8 cellular contexts compared by ENCODE assay signal in the genomic region with DNA sequence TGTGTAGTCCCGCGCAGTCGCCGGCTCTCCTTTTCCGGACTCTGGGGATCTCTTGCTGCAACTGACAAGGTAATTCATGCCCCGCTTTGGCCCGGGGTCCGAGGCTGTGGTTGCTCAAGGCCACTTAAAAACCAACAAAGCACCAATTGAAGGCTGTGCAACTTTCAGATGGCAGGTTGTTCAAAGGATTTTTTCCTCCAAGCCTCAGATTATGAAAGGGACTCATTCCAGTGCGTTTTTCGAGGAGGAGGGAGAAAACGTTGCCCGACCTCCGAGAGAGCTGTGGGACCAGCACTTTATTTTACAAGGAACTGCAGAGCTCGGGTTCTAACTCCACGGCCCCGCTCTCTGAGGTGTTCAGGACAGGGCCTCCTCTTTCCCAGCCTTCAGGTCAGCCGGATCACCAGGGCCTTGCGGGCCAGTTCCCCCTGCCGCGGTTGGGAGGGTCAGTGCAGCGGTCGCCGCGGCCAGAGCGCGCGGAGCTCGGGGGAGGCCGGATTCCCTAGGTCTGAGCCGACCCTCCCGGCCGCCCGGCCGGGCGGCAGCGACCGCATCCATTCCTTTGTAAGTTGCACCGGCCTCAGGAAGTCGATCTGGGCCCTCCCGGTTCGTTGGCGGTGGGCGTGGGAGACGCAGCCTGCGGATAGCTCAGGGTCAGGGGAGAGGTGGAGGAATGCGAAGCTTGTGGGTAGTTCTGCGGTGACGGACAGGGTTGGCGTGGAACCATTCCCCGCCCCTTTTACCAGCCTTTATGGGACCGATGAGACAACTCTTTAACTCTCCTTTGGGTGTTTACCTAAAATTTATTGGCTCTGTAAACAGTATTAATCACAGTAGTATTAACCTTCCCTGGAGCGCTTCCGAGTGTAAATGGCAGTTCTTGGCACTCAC. TPM values are rescaled to one million over a fixed set of nuclear protein-coding genes. Genes with fewer than 3 reads are reported as not detected.
A peak's percentile ranks its signal among the peaks of the same experiment; 100 is the strongest.
DNase-seq lines count a peak whose midpoint lies in the region; ATAC-seq, FAIRE-seq and TF ChIP-seq lines count a peak whose summit lies in the region.

No MANE protein-coding gene starts in this region.

- H3K36me3 ChIP-seq in SK-N-SH (replicated peaks in 1 of 2; ENCODE audit: control insufficient read depth in 1 of 2, insufficient read depth in 2 of 2, low read length in 1 of 2) (no peaks in the 10 kb centered on the region), HepG2 (replicated peaks in 1 of 2; ENCODE audit: control insufficient read depth in 1 of 2, insufficient read depth in 2 of 2, low read length in 2 of 2) (peaks cover 6 to 24% of the 10 kb centered on the region in 2 experiments; a peak in 4 of 5 replicates), stomach (peaks cover 0 to 10% (median under 1%) of the 10 kb centered on the region in 4 donors)

- 12% methylated on average over 23 of the region's 53 CpGs for WGBS in SK-N-SH (ENCODE audit: low lambda C conversion rate)
- WGBS in HepG2 (ENCODE audit: low lambda C conversion rate), result under 1% methylated on average over 39 of the region's 53 CpGs
- WGBS in stomach, 5 donors, result 1 to 6% (median 3%) methylated on average over 34 to 53 of the region's 53 CpGs

- H3F3A ChIP-seq in SK-N-SH (replicated peaks; ENCODE audit: insufficient read depth), result no peaks in the 10 kb centered on the region

- H3K4me1 ChIP-seq in SK-N-SH (ENCODE audit: control insufficient read depth in 1 of 2, insufficient read depth in 2 of 2, low read depth in 1 of 2, low read length in 1 of 2) (no peaks in the 10 kb centered on the region; a peak in 1 of 4 replicates), HepG2 (ENCODE audit: insufficient read depth, low read length) (peaks cover 55% of the 10 kb centered on the region), stomach (peaks cover 8 to 27% (median 18%) of the 10 kb centered on the region in 4 donors)

- no peak for TF ChIP-seq RAD21 in SK-N-SH (IDR thresholded peaks at IDR 0.05; ENCODE audit: low read length)
- peak; percentile 33; the same call in 1 of the 2 replicates for TF ChIP-seq RAD21 in HepG2 (CRISPR knock-in tag; IDR thresholded peaks at IDR 0.05)

- CTCF ChIA-PET in SK-N-SH (lab: Yijun Ruan, JAX), result no interaction called here
- CTCF ChIA-PET in HepG2 (lab: Yijun Ruan, JAX; ENCODE audit: low intra/inter-chr PET ratio, low total read pairs), result no interaction called here

- H3K27me3 ChIP-seq in SK-N-SH (ENCODE audit: insufficient read depth) (peaks cover 5% of the 10 kb centered on the region; the same call in 1 of the 2 replicates), dorsolateral prefrontal cortex (peaks cover 0 to 22% (median 0%) of the 10 kb centered on the region in 45 donors), HepG2 (ENCODE audit: control insufficient read depth in 1 of 2, insufficient read depth in 2 of 2, low read length in 2 of 2) (peaks cover 0 to 3% of the 10 kb centered on the region in 2 experiments; a peak in 1 of 5 replicates), stomach (no peaks in the 10 kb centered on the region)

- H3K9me2 ChIP-seq in SK-N-SH, result no peaks in the 10 kb centered on the region

- H3K9ac ChIP-seq in SK-N-SH, result peak overlapping the region; percentile 66
- H3K9ac ChIP-seq in HepG2 (ENCODE audit: insufficient read depth, low read depth, low read length), result peak overlapping the region; percentile 84

- peak; percentile 56 for FAIRE-seq in HepG2 (lab: Jason Lieb, UNC)

- H3K27ac ChIP-seq in 22Rv1, result peak overlapping the region; percentile 76
- peak overlapping the region; percentile 69 to 75; a peak in 3 of 4 replicates for H3K27ac ChIP-seq in SK-N-SH (ENCODE audit: low read depth in 2 of 2, low read length in 1 of 2)
- H3K27ac ChIP-seq in dorsolateral prefrontal cortex, result peak overlapping the region in 50 of 59 donors; percentile 8 to 97 (median 84)
- peak overlapping the region; percentile 88 for H3K27ac ChIP-seq in HepG2 (ENCODE audit: extremely low read length, insufficient read depth, low read length)
- H3K27ac ChIP-seq in stomach, result peak overlapping the region; percentile 87 to 98 (median 96)

- TF ChIP-seq EP300 in SK-N-SH (IDR thresholded peaks at IDR 0.05; ENCODE audit: borderline replicate concordance in 1 of 2, low read depth in 1 of 2, low read length in 1 of 2), result no peak
- no peak for TF ChIP-seq EP300 in HepG2 (IDR thresholded peaks at IDR 0.05; ENCODE audit: low read depth in 2 of 2, low read length in 2 of 2)
- TF ChIP-seq EP300 in HepG2 (CRISPR knock-in tag; IDR thresholded peaks at IDR 0.05; ENCODE audit: borderline replicate concordance), result no peak
- TF ChIP-seq EP300 in stomach (IDR thresholded peaks at IDR 0.05), result no peak

- peaks cover 30% of the 10 kb centered on the region for H3K79me2 ChIP-seq in SK-N-SH (ENCODE audit: insufficient read depth)
- H3K79me2 ChIP-seq in HepG2 (ENCODE audit: insufficient read depth, low read length), result peaks cover 78% of the 10 kb centered on the region

- peak overlapping the region; percentile 91 for H3K4me2 ChIP-seq in SK-N-SH
- peak overlapping the region; percentile 96 for H3K4me2 ChIP-seq in HepG2 (ENCODE audit: low read depth, low read length)

- peak overlapping the region; percentile 93 for H2AFZ ChIP-seq in SK-N-SH (ENCODE audit: low read depth)
- no peak overlapping the region for H2AFZ ChIP-seq in HepG2 (ENCODE audit: low read length)

- no TSS peak for BruUV-seq in HepG2 (replicated peaks; lab: Mats Ljungman, UMichigan)

- no peaks in the 10 kb centered on the region for H3K9me3 ChIP-seq in SK-N-SH
- H3K9me3 ChIP-seq in HepG2 (ENCODE audit: low read length), result no peaks in the 10 kb centered on the region
- no peaks in the 10 kb centered on the region for H3K9me3 ChIP-seq in stomach

- POLR2A ChIA-PET in SK-N-SH (lab: Yijun Ruan, JAX), result no interaction called here
- POLR2A ChIA-PET in HepG2 (lab: Yijun Ruan, JAX), result interaction anchor here (0.8 to 2.5 kb wide), 11 partner anchors 9 to 443 kb away, joined by 3 to 21 read pairs (median 4); a partner anchor contains a TSS

- peak; percentile 64 to 73 for TF ChIP-seq POLR2A in HepG2 (IDR thresholded peaks at IDR 0.05; ENCODE audit: insufficient read depth in 1 of 2, low read depth in 2 of 2, low read length in 2 of 2)
- no peak for TF ChIP-seq POLR2A in stomach (IDR thresholded peaks at IDR 0.05)

- peak; percentile 5 for ATAC-seq in GM19043 (IDR thresholded peaks at IDR 0.05; ENCODE audit: low read depth, unreplicated experiment)
- ATAC-seq in HepG2, result peak; percentile 71
- ATAC-seq in HG02938 (IDR thresholded peaks at IDR 0.05; ENCODE audit: unreplicated experiment), result no peak

- intact Hi-C loops in dorsolateral prefrontal cortex (cut with DNase I) (loop anchor here in 1 of 2 donors (2.0 kb wide), 1 partner anchor 70 kb away; no protein-coding TSS in a partner anchor), HepG2 (cut with micrococcal nuclease; ENCODE audit: unreplicated experiment) (loop anchor here (1.0 to 5.0 kb wide), 7 partner anchors 14 to 196 kb away; no protein-coding TSS in a partner anchor), stomach (cut with DNase I; ENCODE audit: low total_unique reads) (loop anchor here (5.0 kb wide), 1 partner anchor 36 kb away; no protein-coding TSS in a partner anchor)

- in situ Hi-C loops in HepG2 (cut with HindIII; ENCODE audit: extremely low pct_ligation_motif_present, low pct_unique_long_range_greater_than_20kb), result loop anchor here (5.0 kb wide), 1 partner anchor 69 kb away; no protein-coding TSS in a partner anchor

- H3K4me3 ChIP-seq in SK-N-SH (ENCODE audit: low read depth in 2 of 2, low read length in 1 of 2), result peak overlapping the region; percentile 61 to 77
- H3K4me3 ChIP-seq in dorsolateral prefrontal cortex, result peak overlapping the region; percentile 55 to 85 (median 74)
- peak overlapping the region; percentile 87 to 99 (median 89) for H3K4me3 ChIP-seq in HepG2 (replicated peaks in 1 of 3; ENCODE audit: insufficient read depth in 1 of 3, low read depth in 2 of 3, low read length in 3 of 3)
- peak overlapping the region; percentile 73 to 91 (median 81) for H3K4me3 ChIP-seq in stomach

- DNase-seq in SK-N-SH (peak; percentile 27), dorsolateral prefrontal cortex (peak in 2 of 10 donors; percentile 4 to 10), HepG2 (ENCODE audit: low spot score) (peak; percentile 88), stomach (peak; percentile 79), NCI-H510A treated with DMSO at 0.1 percent for 48 hours (lab: John Stamatoyannopoulos, UW) (no peak)

- H4K20me1 ChIP-seq in SK-N-SH (ENCODE audit: insufficient read depth), result no peaks in the 10 kb centered on the region
- H4K20me1 ChIP-seq in HepG2 (ENCODE audit: insufficient read depth, low read length), result peaks cover 21% of the 10 kb centered on the region

- TF ChIP-seq CTCF in 22Rv1 (IDR thresholded peaks at IDR 0.05) (no peak), SK-N-SH (IDR thresholded peaks at IDR 0.05) (no peak), dorsolateral prefrontal cortex (IDR thresholded peaks at IDR 0.05 in 54 of 56, conservative IDR thresholded peaks at IDR 0.05 in 2 of 56; ENCODE audit: low read depth in 1 of 56, partially characterized antibody in 56 of 56) (no peak), HepG2 (CRISPR knock-in tag; IDR thresholded peaks at IDR 0.05) (peak; percentile 24; the same call in 1 of the 2 replicates), stomach (IDR thresholded peaks at IDR 0.05) (no peak)

RNA-seq across cellular contexts. Expression of a gene that starts 1.6 kb away (rescaled TPM):
- polyA plus RNA-seq in SK-N-SH (2012; rRNA removed) (6.8 and 8.7 TPM in 2 replicates), HepG2 (2011; rRNA removed) (116 and 119 TPM in 2 replicates), stomach (10 to 100 TPM in 2 of 3 donors, 1 to 10 TPM in 1; 5.4 to 16.0 (median 12.0) TPM)
- polyA plus RNA-seq in SK-N-SH (2012; cell fraction: cytosol; rRNA removed), result 10.1 and 10.3 TPM in 2 replicates
- polyA plus RNA-seq in SK-N-SH (2012; cell fraction: nucleus; rRNA removed), result 9.0 and 18.6 TPM in 2 replicates
- total RNA-seq in dorsolateral prefrontal cortex (100 to 1,000 TPM in 3 of 120 experiments, 10 to 100 TPM in 117; 44.5 to 111 (median 70.5) TPM), HepG2 (2016; rRNA removed; fragmentation: Illumina TruSeq; extraction: Trizol) (85.4 and 102 TPM in 2 replicates), stomach (100 to 1,000 TPM in 4 of 5 donors, 10 to 100 TPM in 1; 60.3 to 218 (median 190) TPM)
- 31.3 and 33.8 TPM in 2 replicates for total RNA-seq in HepG2 (2016; cell fraction: cytosol; rRNA removed; fragmentation: Illumina TruSeq; extraction: Trizol; ENCODE audit: low read depth)
- 82.8 and 99.8 TPM in 2 replicates for total RNA-seq in HepG2 (2016; cell fraction: insoluble cytoplasmic fraction; rRNA removed; fragmentation: Illumina TruSeq; extraction: Trizol)
- total RNA-seq in HepG2 (2016; cell fraction: membrane; rRNA removed; fragmentation: Illumina TruSeq; extraction: Trizol), result 24.5 and 25.3 TPM in 2 replicates
- total RNA-seq in HepG2 (2016; cell fraction: nucleus; rRNA removed; fragmentation: Illumina TruSeq; extraction: Trizol), result 238 and 263 TPM in 2 replicates
- polyA plus RNA-seq in HepG2 (2011; cell fraction: cytosol; rRNA removed), result 80.3 and 114 TPM in 2 replicates
- polyA plus RNA-seq in HepG2 (2011; cell fraction: nucleus; rRNA removed), result 157 and 177 TPM in 2 replicates
- polyA plus RNA-seq in HepG2 (2012), result 163 and 168 TPM in 2 replicates
- polyA plus RNA-seq in HepG2 (2016; cell fraction: cytosol; fragmentation: Illumina TruSeq; extraction: Trizol; ENCODE audit: low read depth), result 1.2 and 1.7 TPM in 2 replicates
- 32.6 and 33.9 TPM in 2 replicates for polyA plus RNA-seq in HepG2 (2016; cell fraction: insoluble cytoplasmic fraction; fragmentation: Illumina TruSeq; extraction: Trizol; ENCODE audit: low read depth)
- 2.6 and 3.8 TPM in 2 replicates for polyA plus RNA-seq in HepG2 (2016; cell fraction: membrane; fragmentation: Illumina TruSeq; extraction: Trizol; ENCODE audit: low read depth)
- polyA plus RNA-seq in HepG2 (2016; cell fraction: nucleus; fragmentation: Illumina TruSeq; extraction: Trizol; ENCODE audit: insufficient read depth, low read depth), result 41.1 and 45.1 TPM in 2 replicates
- polyA minus RNA-seq in HepG2 (2011; rRNA and poly(A)+ RNA removed; ENCODE audit: low replicate concordance), result 15.6 and 209 TPM in 2 replicates
- 248 and 267 TPM in 2 replicates for polyA minus RNA-seq in HepG2 (2011; cell fraction: cytosol; rRNA and poly(A)+ RNA removed)
- 1,476 and 1,554 TPM in 2 replicates for polyA minus RNA-seq in HepG2 (2011; cell fraction: nucleus; rRNA and poly(A)+ RNA removed)

Comparison
In these comparisons a context has a peak if more than half of its experiments do, and no peak if none do; other contexts are left out.
1. POLR2A ChIP-seq: peak in HepG2 (2 of 2); none in stomach (0 of 4).
2. Peak in every context shown above with its lines, with median percentiles within 50 percentile points of each other: H3K27ac ChIP-seq and H3K4me3 ChIP-seq.